In the genomic region with DNA sequence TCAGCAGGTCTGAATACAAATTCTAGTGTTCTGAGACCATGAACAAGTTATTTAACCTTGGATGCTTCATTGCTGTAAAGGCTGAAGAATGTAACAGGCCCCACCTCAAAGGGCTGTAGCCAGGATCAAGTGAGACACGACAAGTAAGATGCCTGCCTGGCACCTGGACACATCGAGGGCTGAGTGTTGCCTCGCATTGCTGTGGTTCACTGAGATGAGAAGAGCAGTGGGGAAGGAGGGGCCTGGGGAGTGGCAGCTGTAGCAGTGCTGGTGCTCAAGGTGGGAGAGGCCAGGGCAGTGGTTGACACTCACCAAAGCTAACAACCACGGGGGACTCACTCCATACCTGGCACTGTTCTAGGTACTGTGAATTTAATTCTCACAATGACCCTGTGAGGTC, we compare ENCODE assay signal across 18 cellular contexts.
"Had no signal": no experiment of that assay in that cellular context is flagged by ENCODE, and none has a peak within 500 bp of the region (broad histone marks: within the 10 kb centered on the region; RNA-seq: fewer than 3 reads in every experiment).

No MANE protein-coding gene starts in this region.

- ATAC-seq: heart left ventricle; left ventricle myocardium superior; naive thymus-derived CD4-positive, alpha-beta T cell; psoas muscle had no signal

- H3K27ac ChIP-seq: dorsolateral prefrontal cortex, heart left ventricle, psoas muscle, sigmoid colon, skin epidermis, stomach, thoracic aorta had no signal

- H3K27me3 Mint-ChIP-seq: naive thymus-derived CD4-positive, alpha-beta T cell had no signal

- H3K4me3 Mint-ChIP-seq: naive thymus-derived CD4-positive, alpha-beta T cell; nephron progenitor cell had no signal

- H3K9me3 ChIP-seq: heart left ventricle, psoas muscle, sigmoid colon, stomach, thoracic aorta had no signal

- H3K4me1 Mint-ChIP-seq: naive thymus-derived CD4-positive, alpha-beta T cell; nephron progenitor cell had no signal

- H3K27me3 ChIP-seq: dorsolateral prefrontal cortex, heart left ventricle, sigmoid colon, stomach had no signal

- H3K4me1 ChIP-seq: psoas muscle, sigmoid colon, stomach had no signal

- DNase-seq: cortex of kidney; dorsolateral prefrontal cortex; effector CD8-positive, alpha-beta T cell; foreskin melanocyte; heart left ventricle; hypothalamus; left ventricle myocardium superior; mesendoderm; naive thymus-derived CD4-positive, alpha-beta T cell; nephron progenitor cell; psoas muscle; retina; sigmoid colon; stimulated activated naive CD4-positive, alpha-beta T cell; stomach; substantia nigra had no signal

- H3K9me3 Mint-ChIP-seq: naive thymus-derived CD4-positive, alpha-beta T cell; nephron progenitor cell had no signal

- H3K4me3 ChIP-seq: dorsolateral prefrontal cortex, heart left ventricle, psoas muscle, sigmoid colon, skin epidermis, stomach, thoracic aorta had no signal
